ENCODE assay signal across 32 cellular contexts in the genomic region with DNA sequence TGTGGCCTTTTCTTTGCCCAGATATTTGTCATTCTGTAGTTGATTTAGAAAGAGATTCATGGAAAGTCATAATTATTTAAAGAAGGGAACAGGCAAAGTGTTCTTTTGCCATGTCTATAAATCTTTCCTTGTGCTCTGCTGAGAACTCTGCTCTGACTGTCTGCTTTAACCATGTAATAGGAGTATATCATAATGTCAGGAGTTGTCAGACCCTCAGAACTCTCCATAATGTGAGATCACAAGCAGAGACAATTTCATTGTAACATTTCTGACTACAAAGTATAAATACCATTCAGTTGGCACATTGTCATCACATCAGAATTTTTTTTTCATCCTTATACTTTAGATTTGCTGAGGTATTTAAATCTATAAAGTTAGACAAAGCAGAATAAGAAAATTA. TPM values are rescaled to one million over a fixed set of nuclear protein-coding genes. Genes with fewer than 3 reads are reported as not detected.
"Had no signal": no experiment of that assay in that cellular context is flagged by ENCODE, and none has a peak within 500 bp of the region (broad histone marks: within the 10 kb centered on the region; RNA-seq: fewer than 3 reads in every experiment).

No MANE protein-coding gene starts in this region.

- ATAC-seq: activated CD4-positive, CD25-positive, alpha-beta regulatory T cell treated with anti-CD3 and anti-CD28 coated beads, Interleukin-2, amount 50 U/mL, for 24 hours; activated CD8-positive, alpha-beta T cell treated with anti-CD3 and anti-CD28 coated beads for 36 hours; activated T-cell treated with anti-CD3 and anti-CD28 coated beads, Interleukin-2, amount 50 U/mL, for 4 hours; activated T-helper 17 cell treated with anti-CD3 and anti-CD28 coated beads, Interleukin-2, amount 50 U/mL, for 72 hours; esophagus mucosa had no signal

- H3K36me3 ChIP-seq: brain microvascular endothelial cell had no signal

- H3K36me3 Mint-ChIP-seq: activated naive CD8-positive, alpha-beta T cell had no signal

- H3K27ac Mint-ChIP-seq: activated B cell treated with CpG ODN at 0.5 μM for 24 hours; activated CD8-positive, alpha-beta T cell treated with anti-CD3 and anti-CD28 coated beads for 36 hours; activated naive CD8-positive, alpha-beta T cell; activated T-helper 17 cell treated with anti-CD3 and anti-CD28 coated beads, Interleukin-2, amount 50 U/mL, for 72 hours; dendritic cell treated with granulocyte-macrophage colony-stimulating factor and Interleukin-4, amounts not matched to agents 40 ng/mL and 50 ng/mL, for 4 days; endodermal cell had no signal

- H3K9me3 Mint-ChIP-seq: activated B cell treated with CpG ODN at 0.5 μM for 24 hours; activated CD8-positive, alpha-beta T cell treated with anti-CD3 and anti-CD28 coated beads for 36 hours; activated T-cell treated with anti-CD3 and anti-CD28 coated beads, Interleukin-2, amount 50 U/mL, for 4 hours; activated T-helper 17 cell treated with anti-CD3 and anti-CD28 coated beads, Interleukin-2, amount 50 U/mL, for 72 hours; dendritic cell treated with granulocyte-macrophage colony-stimulating factor and Interleukin-4, amounts not matched to agents 40 ng/mL and 50 ng/mL, for 4 days; endodermal cell had no signal

- DNase-seq: activated B cell treated with CpG ODN at 0.5 μM for 24 hours; activated CD4-positive, alpha-beta T cell treated with anti-CD3 and anti-CD28 coated beads for 48 hours; activated CD4-positive, alpha-beta T cell treated with anti-CD3 and anti-CD28 coated beads, Interleukin-2, amount 50 U/mL, for 1 hour; activated CD4-positive, alpha-beta T cell treated with anti-CD3 and anti-CD28 coated beads, Interleukin-2, amount 50 U/mL, for 48 hours; activated CD8-positive, alpha-beta memory T cell treated with anti-CD3 and anti-CD28 coated beads for 24 hours; activated CD8-positive, alpha-beta T cell treated with anti-CD3 and anti-CD28 coated beads for 36 hours; activated effector memory CD4-positive, alpha-beta T cell treated with Interleukin-2 at 50 U/mL for 16 hours; activated gamma-delta T cell treated with Interleukin-2 at 50 U/mL for 16 hours; activated naive CD4-positive, alpha-beta T cell treated with anti-CD3 and anti-CD28 coated beads, Interleukin-2, amount 50 U/mL, for 16 hours; activated naive CD4-positive, alpha-beta T cell treated with Interleukin-2 at 50 U/mL for 16 hours; activated T-cell treated with anti-CD3 and anti-CD28 coated beads, Interleukin-2, amount 50 U/mL, for 4 hours; amniotic stem cell; anterior cingulate cortex; brain microvascular endothelial cell; dorsolateral prefrontal cortex; effector memory CD4-positive, alpha-beta T cell; endodermal cell; foreskin fibroblast; head of caudate nucleus; T-helper 2 cell had no signal

- H3K4me1 Mint-ChIP-seq: activated B cell treated with CpG ODN at 0.5 μM for 24 hours; activated T-helper 17 cell treated with anti-CD3 and anti-CD28 coated beads, Interleukin-2, amount 50 U/mL, for 72 hours; central memory CD8-positive, alpha-beta T cell had no signal

- FAIRE-seq: astrocyte, bronchial epithelial cell, TTC549 had no signal

- H3K27ac ChIP-seq: brain microvascular endothelial cell, coronary artery, dorsolateral prefrontal cortex, VCaP had no signal

- H3K27me3 Mint-ChIP-seq: activated B cell treated with CpG ODN at 0.5 μM for 24 hours; activated CD8-positive, alpha-beta T cell treated with anti-CD3 and anti-CD28 coated beads for 36 hours; activated naive CD8-positive, alpha-beta T cell; activated T-helper 17 cell treated with anti-CD3 and anti-CD28 coated beads, Interleukin-2, amount 50 U/mL, for 72 hours; central memory CD8-positive, alpha-beta T cell; dendritic cell treated with granulocyte-macrophage colony-stimulating factor and Interleukin-4, amounts not matched to agents 40 ng/mL and 50 ng/mL, for 4 days had no signal

- H3K27me3 ChIP-seq: brain microvascular endothelial cell, dorsolateral prefrontal cortex had no signal

- H3K4me3 ChIP-seq: coronary artery, dorsolateral prefrontal cortex had no signal

- H3K4me3 Mint-ChIP-seq: activated B cell treated with CpG ODN at 0.5 μM for 24 hours; activated CD8-positive, alpha-beta T cell treated with anti-CD3 and anti-CD28 coated beads for 36 hours; activated naive CD8-positive, alpha-beta T cell; activated T-cell treated with anti-CD3 and anti-CD28 coated beads, Interleukin-2, amount 50 U/mL, for 4 hours; activated T-helper 17 cell treated with anti-CD3 and anti-CD28 coated beads, Interleukin-2, amount 50 U/mL, for 72 hours; central memory CD8-positive, alpha-beta T cell; dendritic cell treated with granulocyte-macrophage colony-stimulating factor and Interleukin-4, amounts not matched to agents 40 ng/mL and 50 ng/mL, for 4 days; endodermal cell had no signal

RNA-seq across cellular contexts. Expression of a gene that starts 33.0 kb away (rescaled TPM):
- total RNA-seq: activated B cell treated with CpG ODN at 0.5 μM for 24 hours; activated CD8-positive, alpha-beta T cell treated with anti-CD3 and anti-CD28 coated beads for 36 hours; activated T-cell treated with anti-CD3 and anti-CD28 coated beads, Interleukin-2, amount 50 U/mL, for 4 hours; activated T-helper 17 cell treated with anti-CD3 and anti-CD28 coated beads, Interleukin-2, amount 50 U/mL, for 72 hours; bronchial epithelial cell; esophagus mucosa; T-helper 1 cell treated with Interleukin-12 subunit alpha and Interleukin-12 subunit beta and Interleukin-4 antibody, amounts not matched to agents 30 ng/mL and 1 ng/mL, for 36 hours had no signal
